Comparison of ENCODE assay signal across 23 cellular contexts in genomic region chr6:167409078-167409477, GRCh38.
"Had no signal": no experiment of that assay in that cellular context is flagged by ENCODE, and none has a peak within 500 bp of the region (broad histone marks: within the 10 kb centered on the region; RNA-seq: fewer than 3 reads in every experiment).

No MANE protein-coding gene starts in this region.

- H3K4me3 ChIP-seq: lung, mucosa of descending colon, psoas muscle, sigmoid colon, stomach, thyroid gland had no signal

- DNase-seq: effector memory CD4-positive, alpha-beta T cell; erythroblast; head of caudate nucleus; mucosa of descending colon; naive B cell; nucleus accumbens; psoas muscle; right cardiac atrium; sigmoid colon; stimulated activated CD4-positive, alpha-beta T cell treated with anti-CD3 and anti-CD28 coated beads, Interleukin-2, amount 100 ng/mL, for 24 hours; stimulated activated CD4-positive, alpha-beta T cell treated with anti-CD3 and anti-CD28 coated beads, Interleukin-4, amount 100 ng/mL, for 24 hours; stimulated activated naive CD4-positive, alpha-beta T cell treated with Interleukin-2 at 50 U/mL for 16 hours; stomach; thyroid gland; trophoblast cell had no signal

- H3K4me3 Mint-ChIP-seq: dendritic cell treated with granulocyte-macrophage colony-stimulating factor and Interleukin-4, amounts not matched to agents 40 ng/mL and 50 ng/mL, for 4 days; memory B cell; mesothelial cell of epicardium; naive B cell; natural killer cell treated with Interleukin-12 subunit alpha and Interleukin-12 subunit beta and Interleukin-15 and Interleukin-18, amount 100 ng/mL, for 72 hours; neural crest cell; stimulated activated effector memory CD8-positive, alpha-beta T cell treated with anti-CD3 and anti-CD28 coated beads, Interleukin-12 subunit alpha, Interleukin-12 subunit beta, amount 100 ng/mL, for 72 hours had no signal

- H3K36me3 ChIP-seq: sigmoid colon, stomach, thyroid gland had no signal

- H3K9me3 ChIP-seq: mucosa of descending colon, psoas muscle, sigmoid colon, stomach, thyroid gland had no signal

- H3K4me1 ChIP-seq: psoas muscle, sigmoid colon, thyroid gland had no signal

- H3K27me3 ChIP-seq: stomach, thyroid gland had no signal

- H3K36me3 Mint-ChIP-seq: memory B cell; mesothelial cell of epicardium; naive B cell; natural killer cell treated with Interleukin-12 subunit alpha and Interleukin-12 subunit beta and Interleukin-15 and Interleukin-18, amount 100 ng/mL, for 72 hours; stimulated activated effector memory CD8-positive, alpha-beta T cell treated with anti-CD3 and anti-CD28 coated beads, Interleukin-12 subunit alpha, Interleukin-12 subunit beta, amount 100 ng/mL, for 72 hours had no signal

- H3K27ac ChIP-seq: psoas muscle, sigmoid colon, stomach, thyroid gland had no signal

- ATAC-seq: left lobe of liver; mucosa of descending colon; natural killer cell treated with Interleukin-12 subunit alpha and Interleukin-12 subunit beta and Interleukin-15 and Interleukin-18, amount 100 ng/mL, for 72 hours; psoas muscle; stimulated activated effector memory CD8-positive, alpha-beta T cell treated with anti-CD3 and anti-CD28 coated beads, Interleukin-12 subunit alpha, Interleukin-12 subunit beta, amount 100 ng/mL, for 72 hours had no signal

- H3K27ac Mint-ChIP-seq: dendritic cell treated with granulocyte-macrophage colony-stimulating factor and Interleukin-4, amounts not matched to agents 40 ng/mL and 50 ng/mL, for 4 days; memory B cell; mesothelial cell of epicardium; natural killer cell treated with Interleukin-12 subunit alpha and Interleukin-12 subunit beta and Interleukin-15 and Interleukin-18, amount 100 ng/mL, for 72 hours; stimulated activated effector memory CD8-positive, alpha-beta T cell treated with anti-CD3 and anti-CD28 coated beads, Interleukin-12 subunit alpha, Interleukin-12 subunit beta, amount 100 ng/mL, for 72 hours had no signal

- H3K9me3 Mint-ChIP-seq: dendritic cell treated with granulocyte-macrophage colony-stimulating factor and Interleukin-4, amounts not matched to agents 40 ng/mL and 50 ng/mL, for 4 days; memory B cell; mesothelial cell of epicardium; naive B cell; natural killer cell treated with Interleukin-12 subunit alpha and Interleukin-12 subunit beta and Interleukin-15 and Interleukin-18, amount 100 ng/mL, for 72 hours; neural crest cell; stimulated activated effector memory CD8-positive, alpha-beta T cell treated with anti-CD3 and anti-CD28 coated beads, Interleukin-12 subunit alpha, Interleukin-12 subunit beta, amount 100 ng/mL, for 72 hours had no signal

- H3K4me1 Mint-ChIP-seq: memory B cell; mesothelial cell of epicardium; naive B cell; stimulated activated effector memory CD8-positive, alpha-beta T cell treated with anti-CD3 and anti-CD28 coated beads, Interleukin-12 subunit alpha, Interleukin-12 subunit beta, amount 100 ng/mL, for 72 hours had no signal
